8 cellular contexts compared by ENCODE assay signal in the genomic region with DNA sequence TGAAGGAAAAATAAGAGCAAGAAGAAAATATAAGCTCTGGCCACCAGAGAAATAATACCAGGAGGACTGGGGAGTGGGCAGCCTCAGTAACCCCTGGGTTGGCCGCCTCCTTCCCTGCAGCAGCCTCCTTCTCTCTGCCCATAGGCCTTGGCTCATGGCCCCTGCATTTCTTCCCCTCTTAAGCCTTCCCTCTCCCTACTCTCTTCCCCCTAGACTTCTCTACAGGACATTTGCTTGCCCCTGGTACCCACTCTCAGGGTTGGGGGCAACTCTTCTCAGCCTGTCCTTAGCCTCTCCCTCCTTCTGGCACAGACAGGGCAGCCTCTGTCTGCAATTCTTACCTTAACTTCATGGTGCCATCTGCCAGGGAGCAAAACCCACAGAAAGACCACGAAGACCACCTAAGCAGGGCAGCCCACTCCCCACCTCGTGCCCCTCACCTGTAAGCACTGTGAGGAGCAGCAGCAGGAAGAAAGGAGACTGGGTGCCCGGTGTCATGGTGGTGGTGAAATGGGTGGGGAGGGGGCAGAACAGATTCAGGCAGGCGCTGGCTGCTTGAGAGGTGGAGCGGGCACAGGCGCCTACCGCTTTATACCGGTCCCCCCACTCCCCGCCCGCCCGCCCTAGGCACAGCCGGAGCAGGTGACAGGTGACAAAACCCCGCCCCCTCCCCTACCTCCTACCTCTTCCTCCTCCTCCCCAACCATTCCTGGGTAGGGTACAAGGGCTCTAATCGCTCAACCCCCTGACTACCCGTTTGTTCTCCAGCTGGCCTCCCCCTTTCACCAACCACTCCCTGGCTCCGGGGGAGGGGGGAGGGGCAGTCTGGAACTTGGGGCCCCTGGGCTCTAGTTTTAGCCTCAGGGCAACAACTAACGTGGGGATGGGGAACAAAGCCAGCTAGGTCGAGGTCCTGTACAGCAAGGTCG. TPM values are rescaled to one million over a fixed set of nuclear protein-coding genes. Genes with fewer than 3 reads are reported as not detected.
DNase-seq lines count a peak whose midpoint lies in the region; ATAC-seq and TF ChIP-seq lines count a peak whose summit lies in the region.

No MANE protein-coding gene starts in this region.

- no peak for TF ChIP-seq CTCF in GM12875 (IDR thresholded peaks at IDR 0.05; ENCODE audit: borderline replicate concordance, insufficient read depth, low read depth, low read length)

- WGBS in adipose tissue, 3 donors: 15 to 36% (median 33%) methylated on average over 17 to 20 of the region's 20 CpGs

- H3K4me3 ChIP-seq in GM12875 (ENCODE audit: low read depth, low read length): peak overlapping the region; percentile 56

- DNase-seq in NCI-H2171 (lab: John Stamatoyannopoulos, UW) (peak; percentile 45), iPS-NIHi7 (ENCODE audit: extremely low spot score) (peak; percentile 69), Ammon's horn (ENCODE audit: low spot score) (no peak)
- DNase-seq in stimulated activated CD4-positive, alpha-beta T cell treated with anti-CD3 and anti-CD28 coated beads, Interleukin-4, amount 100 ng/mL, for 4 hours: peak; percentile 36 to 49

- H3K27ac ChIP-seq in adipose tissue (ENCODE audit: low read depth, low read length): peak overlapping the region; percentile 72

- ATAC-seq in GM19351 (IDR thresholded peaks at IDR 0.05; ENCODE audit: unreplicated experiment): no peak
- no peak for ATAC-seq in GM19455 (IDR thresholded peaks at IDR 0.05; ENCODE audit: unreplicated experiment)

RNA-seq across cellular contexts. Expression of a gene that starts 15.1 kb away (rescaled TPM):
- polyA plus RNA-seq in adipose tissue: 10 to 100 TPM; 12.0 to 31.5 (median 13.7) TPM

RNA-seq across cellular contexts. Expression of a gene that starts 15.9 kb away (rescaled TPM):
- 10 to 100 TPM; 32.4 to 67.6 (median 47.1) TPM for polyA plus RNA-seq in adipose tissue

RNA-seq across cellular contexts. Expression of a gene that starts 19.0 kb away (rescaled TPM):
- under 1 TPM; 0.16 to 0.45 (median 0.33) TPM for polyA plus RNA-seq in adipose tissue

RNA-seq across cellular contexts. Expression of a gene that starts 19.5 kb away (rescaled TPM):
- 100 to 1,000 TPM; 176 to 267 (median 201) TPM for polyA plus RNA-seq in adipose tissue

RNA-seq across cellular contexts. Expression of a gene that starts 52.3 kb away (rescaled TPM):
- 100 to 1,000 TPM; 177 to 203 (median 201) TPM for polyA plus RNA-seq in adipose tissue
